8 cellular contexts compared by ENCODE assay signal in the genomic region with DNA sequence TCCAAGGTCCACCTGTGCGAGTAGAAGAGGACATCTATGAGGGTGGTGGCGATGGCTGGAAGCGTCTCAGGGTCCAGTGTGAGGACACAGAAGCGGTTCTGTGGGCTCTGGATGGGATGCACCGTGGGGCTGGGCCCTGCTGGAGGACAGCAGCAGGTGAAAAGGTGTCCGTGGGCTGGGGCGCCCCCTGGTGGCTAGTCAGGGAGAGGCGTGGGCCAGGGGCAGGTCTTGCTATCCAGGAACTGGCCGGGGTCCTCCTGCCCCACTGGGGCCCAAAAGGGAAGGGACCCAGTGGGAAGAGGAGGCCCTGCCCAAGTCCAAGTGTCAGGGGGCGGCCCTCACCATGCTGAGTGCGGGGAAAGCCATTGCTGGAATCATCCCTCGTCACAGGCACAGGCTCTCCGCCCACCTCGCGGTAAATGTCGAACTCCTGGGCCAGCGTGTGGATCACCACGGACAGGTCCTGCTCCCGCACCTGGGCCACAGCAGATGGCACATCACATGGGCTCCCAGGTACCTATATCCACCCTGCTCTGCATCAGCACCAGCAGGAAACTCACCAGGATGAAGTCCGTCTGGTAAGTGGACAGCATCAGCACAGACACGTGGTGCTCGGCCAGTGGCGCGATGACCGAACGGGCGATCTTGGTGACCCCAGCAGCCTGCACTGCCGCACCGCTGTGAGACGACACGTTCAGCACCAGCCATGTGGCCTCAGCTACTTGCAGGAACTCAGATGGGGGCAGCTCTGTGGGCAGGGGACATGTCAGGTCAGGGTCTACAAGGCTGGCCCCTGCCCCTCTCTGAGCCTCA. TPM values are rescaled to one million over a fixed set of nuclear protein-coding genes. Genes with fewer than 3 reads are reported as not detected.
DNase-seq lines count a peak whose midpoint lies in the region; ATAC-seq and TF ChIP-seq lines count a peak whose summit lies in the region.

No MANE protein-coding gene starts in this region.

- intact Hi-C loops in HCT116 (cut with micrococcal nuclease), result loop anchor here (1.0 to 5.0 kb wide), 3 partner anchors 24 to 179 kb away; a partner anchor contains a TSS
- intact Hi-C loops in heart right ventricle (cut with DNase I), result loop anchor here in 9 of 10 donors (1.0 to 10.0 kb wide), 8 partner anchors 24 to 102 kb away; a partner anchor contains a TSS
- intact Hi-C loops in spleen (cut with DNase I; ENCODE audit: low total_unique reads), result loop anchor here (5.0 to 10.0 kb wide), 2 partner anchors 100 to 182 kb away; a partner anchor contains a TSS

- H3K27ac ChIP-seq in HCT116 (ENCODE audit: low read depth, low read length) (peak overlapping the region; percentile 30; the same call in 1 of the 2 replicates), heart right ventricle (peak overlapping the region in 1 of 10 donors; percentile 98), spleen (peak overlapping the region in 2 of 8 donors; percentile 93 to 95)

- peak overlapping the region; percentile 97 for H3K4me2 ChIP-seq in HCT116 (ENCODE audit: low read length)

- peak; percentile 82 for DNase-seq in CD1c-positive myeloid dendritic cell (ENCODE audit: extremely low spot score)
- DNase-seq in HCT116 (ENCODE audit: low read depth, low spot score), result no peak
- DNase-seq in SHP77 (lab: John Stamatoyannopoulos, UW), result peak; percentile 67 to 70
- peak; percentile 88 for DNase-seq in activated gamma-delta T cell treated with Interleukin-2 at 50 U/mL for 16 hours
- peak; percentile 61 to 75 for DNase-seq in heart right ventricle
- DNase-seq in spleen, result peak; percentile 96
- no peak for DNase-seq in NCI-H1048 (lab: John Stamatoyannopoulos, UW)

- TF ChIP-seq POLR2A in HCT116 (IDR thresholded peaks at IDR 0.05; ENCODE audit: borderline replicate concordance, extremely low read depth, insufficient read depth, insufficient read length), result no peak
- no peak for TF ChIP-seq POLR2A in spleen (IDR thresholded peaks at IDR 0.05)

- H3K27me3 ChIP-seq in HCT116 (ENCODE audit: insufficient read depth, low read length), result no peaks in the 10 kb centered on the region
- no peaks in the 10 kb centered on the region for H3K27me3 ChIP-seq in heart right ventricle
- H3K27me3 ChIP-seq in spleen (replicated peaks in 1 of 7), result no peaks in the 10 kb centered on the region

- H3K4me1 ChIP-seq in HCT116 (ENCODE audit: control insufficient read depth in 1 of 2, insufficient read depth in 2 of 2, low read length in 2 of 2), result peaks cover 37 to 57% of the 10 kb centered on the region in 2 experiments
- peaks cover 16 to 58% (median 36%) of the 10 kb centered on the region in 9 donors for H3K4me1 ChIP-seq in heart right ventricle
- peaks cover 29 to 76% (median 60%) of the 10 kb centered on the region in 6 donors for H3K4me1 ChIP-seq in spleen

- CTCF ChIA-PET in HCT116 (lab: Charles Lee), result interaction anchor here (0.8 to 5.4 kb wide), 20 partner anchors 9 to 347 kb away, joined by 3 to 81 read pairs (median 7); a partner anchor contains a TSS

- no TSS peak for BruUV-seq in HCT116 (replicated peaks; lab: Mats Ljungman, UMichigan)

- POLR2A ChIA-PET in HCT116 (lab: Charles Lee), result interaction anchor here (1.1 to 1.9 kb wide), 4 partner anchors 40 to 139 kb away, joined by 6 to 10 read pairs (median 6); a partner anchor contains a TSS

- H3K9me3 ChIP-seq in HCT116 (ENCODE audit: control insufficient read depth in 1 of 2, insufficient read depth in 1 of 2, low read depth in 1 of 2, low read length in 2 of 2) (no peaks in the 10 kb centered on the region), heart right ventricle (no peaks in the 10 kb centered on the region), spleen (no peaks in the 10 kb centered on the region)

- no peaks in the 10 kb centered on the region for H4K20me1 ChIP-seq in HCT116 (ENCODE audit: insufficient read depth)

- H3K4me3 ChIP-seq in HCT116 (replicated peaks in 1 of 2; ENCODE audit: low read depth in 1 of 2, low read length in 2 of 2) (no peak overlapping the region), heart right ventricle (no peak overlapping the region), spleen (no peak overlapping the region)

- WGBS in heart right ventricle, 2 donors, result 73 to 75% methylated on average over 31 of the region's 31 CpGs
- 48 to 61% (median 52%) methylated on average over 22 to 31 of the region's 31 CpGs for WGBS in spleen, 5 donors

- ATAC-seq in HCT116 (peak; percentile 50), heart right ventricle (no peak), HG03045 (IDR thresholded peaks at IDR 0.05; ENCODE audit: unreplicated experiment) (no peak)

- TF ChIP-seq CTCF in HCT116 (IDR thresholded peaks at IDR 0.05 in 2 of 3, conservative IDR thresholded peaks at IDR 0.05 in 1 of 3; ENCODE audit: borderline replicate concordance in 1 of 3, insufficient read depth in 1 of 3, low read depth in 2 of 3, low read length in 2 of 3), result peak; percentile 92 to 96 (median 92)
- TF ChIP-seq CTCF in heart right ventricle (IDR thresholded peaks at IDR 0.05), result peak; percentile 71 to 97 (median 82)
- TF ChIP-seq CTCF in spleen (IDR thresholded peaks at IDR 0.05 in 8 of 11, conservative IDR thresholded peaks at IDR 0.05 in 3 of 11), result peak; percentile 88 to 98 (median 95)

- TF ChIP-seq RAD21 in HCT116 (IDR thresholded peaks at IDR 0.05; ENCODE audit: low read depth), result peak; percentile 93

- no peaks in the 10 kb centered on the region for H3K9me2 ChIP-seq in HCT116 (ENCODE audit: insufficient read depth)

- H3K79me2 ChIP-seq in HCT116 (ENCODE audit: insufficient read depth, low read length), result no peaks in the 10 kb centered on the region

- RAD21 ChIA-PET in HCT116 (lab: Charles Lee; ENCODE audit: low non-redundant PET in 1 of 2, low total read pairs in 2 of 2, uncharacterized antibody in 2 of 2, unreplicated experiment in 2 of 2), result interaction anchor here (1.3 to 2.0 kb wide), 7 partner anchors 34 to 179 kb away, joined by 3 to 21 read pairs (median 6); a partner anchor contains a TSS

- H3K9ac ChIP-seq in HCT116 (ENCODE audit: low read length), result no peak overlapping the region

- H2AFZ ChIP-seq in HCT116 (ENCODE audit: low read depth, low read length, poor library complexity, severe bottlenecking), result no peak overlapping the region

- H3K36me3 ChIP-seq in HCT116 (ENCODE audit: control insufficient read depth in 1 of 2, insufficient read depth in 2 of 2, low read length in 2 of 2) (no peaks in the 10 kb centered on the region; a peak in 1 of 4 replicates), heart right ventricle (peaks cover 0 to 36% (median 15%) of the 10 kb centered on the region in 9 donors), spleen (peaks cover 0 to 41% (median 12%) of the 10 kb centered on the region in 6 donors)

TF ChIP-seq in HCT116, 20 proteins besides CTCF, POLR2A, EP300 and RAD21 (continues in another document):
- no peak for TF ChIP-seq CEBPB (IDR thresholded peaks at IDR 0.05; ENCODE audit: low read depth)
- TF ChIP-seq, protein P1, sequence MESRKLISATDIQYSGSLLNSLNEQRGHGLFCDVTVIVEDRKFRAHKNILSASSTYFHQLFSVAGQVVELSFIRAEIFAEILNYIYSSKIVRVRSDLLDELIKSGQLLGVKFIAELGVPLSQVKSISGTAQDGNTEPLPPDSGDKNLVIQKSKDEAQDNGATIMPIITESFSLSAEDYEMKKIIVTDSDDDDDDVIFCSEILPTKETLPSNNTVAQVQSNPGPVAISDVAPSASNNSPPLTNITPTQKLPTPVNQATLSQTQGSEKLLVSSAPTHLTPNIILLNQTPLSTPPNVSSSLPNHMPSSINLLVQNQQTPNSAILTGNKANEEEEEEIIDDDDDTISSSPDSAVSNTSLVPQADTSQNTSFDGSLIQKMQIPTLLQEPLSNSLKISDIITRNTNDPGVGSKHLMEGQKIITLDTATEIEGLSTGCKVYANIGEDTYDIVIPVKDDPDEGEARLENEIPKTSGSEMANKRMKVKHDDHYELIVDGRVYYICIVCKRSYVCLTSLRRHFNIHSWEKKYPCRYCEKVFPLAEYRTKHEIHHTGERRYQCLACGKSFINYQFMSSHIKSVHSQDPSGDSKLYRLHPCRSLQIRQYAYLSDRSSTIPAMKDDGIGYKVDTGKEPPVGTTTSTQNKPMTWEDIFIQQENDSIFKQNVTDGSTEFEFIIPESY (IDR thresholded peaks at IDR 0.05; ENCODE audit: extremely low read depth, insufficient replicate concordance, low read length), result no peak
- no peak; the same call in 1 of the 2 replicates for TF ChIP-seq ZFX (IDR thresholded peaks at IDR 0.05)
- TF ChIP-seq TCF7L2 (IDR thresholded peaks at IDR 0.05; ENCODE audit: borderline replicate concordance, extremely low read depth, insufficient read depth, insufficient read length), result no peak
- no peak for TF ChIP-seq YY1 (IDR thresholded peaks at IDR 0.05; ENCODE audit: extremely low read depth, insufficient replicate concordance, low read depth, low read length)
- TF ChIP-seq EZH2 (IDR thresholded peaks at IDR 0.05), result no peak
- TF ChIP-seq ZNF274 (IDR thresholded peaks at IDR 0.05; ENCODE audit: low read depth, low read length), result no peak
- TF ChIP-seq, protein P2, sequence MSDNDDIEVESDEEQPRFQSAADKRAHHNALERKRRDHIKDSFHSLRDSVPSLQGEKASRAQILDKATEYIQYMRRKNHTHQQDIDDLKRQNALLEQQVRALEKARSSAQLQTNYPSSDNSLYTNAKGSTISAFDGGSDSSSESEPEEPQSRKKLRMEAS (IDR thresholded peaks at IDR 0.05), result no peak
- TF ChIP-seq EGR1 (IDR thresholded peaks at IDR 0.05; ENCODE audit: low read depth), result no peak

RNA-seq across cellular contexts. Expression of a gene that starts 2.3 kb away (rescaled TPM):
- 6.5 TPM for total RNA-seq in HCT116 (2021; ENCODE audit: unreplicated experiment)
- polyA plus RNA-seq in HCT116 (2012), result 5.2 and 5.6 TPM in 2 replicates
- 1 to 10 TPM; 2.8 to 7.9 (median 5.4) TPM for total RNA-seq in heart right ventricle
- 10 to 100 TPM; 13.9 to 14.7 TPM for polyA plus RNA-seq in heart right ventricle
- 10 to 100 TPM in 5 of 7 donors, 1 to 10 TPM in 2; 7.4 to 18.9 (median 14.6) TPM for total RNA-seq in spleen
- polyA plus RNA-seq in spleen, result 10 to 100 TPM in 2 of 3 donors, 1 to 10 TPM in 1; 5.6 to 12.8 (median 12.0) TPM

RNA-seq across cellular contexts. Expression of a gene that starts 20.4 kb away (rescaled TPM):
- not detected for total RNA-seq in HCT116 (2021; ENCODE audit: unreplicated experiment)
- polyA plus RNA-seq in HCT116 (2012), result 0.04 and 0.05 TPM in 2 replicates
- 1 to 10 TPM in 1 of 10 donors, under 1 TPM in 7, not detected in 2; 0.20 to 2.8 (median 0.44) TPM for total RNA-seq in heart right ventricle
- polyA plus RNA-seq in heart right ventricle, result under 1 TPM in 1 of 2 donors, not detected in 1; 0.22 TPM
- 10 to 100 TPM in 2 of 7 donors, 1 to 10 TPM in 5; 2.1 to 16.8 (median 4.5) TPM for total RNA-seq in spleen
- polyA plus RNA-seq in spleen, result 1 to 10 TPM; 1.2 to 2.1 (median 1.7) TPM

RNA-seq across cellular contexts. Expression of a gene that starts 39.7 kb away (rescaled TPM):
- 18.6 TPM for total RNA-seq in HCT116 (2021; ENCODE audit: unreplicated experiment)
- 20.1 and 20.7 TPM in 2 replicates for polyA plus RNA-seq in HCT116 (2012)
- total RNA-seq in heart right ventricle, result 1 to 10 TPM; 3.2 to 7.5 (median 5.6) TPM
- polyA plus RNA-seq in heart right ventricle, result 1 to 10 TPM; 6.9 to 9.5 TPM
- total RNA-seq in spleen, result 10 to 100 TPM; 26.8 to 46.4 (median 34.3) TPM
- 10 to 100 TPM; 21.1 to 37.4 (median 22.1) TPM for polyA plus RNA-seq in spleen

RNA-seq across cellular contexts. Expression of a gene that starts 40.5 kb away (rescaled TPM):
- total RNA-seq in HCT116 (2021; ENCODE audit: unreplicated experiment) (75.4 TPM), heart right ventricle (1 to 10 TPM in 3 of 10 donors, under 1 TPM in 7; 0.17 to 8.8 (median 0.55) TPM), spleen (1 to 10 TPM in 3 of 7 donors, under 1 TPM in 2, not detected in 2; 0.32 to 3.2 (median 2.3) TPM)
- 105 and 129 TPM in 2 replicates for polyA plus RNA-seq in HCT116 (2012)
- polyA plus RNA-seq in heart right ventricle (under 1 TPM; 0.45 to 0.51 TPM), spleen (under 1 TPM; 0.21 to 0.77 (median 0.24) TPM)

Comparison
In these comparisons a context has a peak if more than half of its experiments do, and no peak if none do; other contexts are left out.
1. DNase-seq: peak in CD1c-positive myeloid dendritic cell (single experiment), SHP77 (2 of 2), activated gamma-delta T cell treated with Interleukin-2 at 50 U/mL for 16 hours (single experiment), heart right ventricle (2 of 2) and spleen (single experiment); none in HCT116 (single experiment) and NCI-H1048 (single experiment).
2. Peak in every context shown above with its lines, with median percentiles within 50 percentile points of each other: CTCF ChIP-seq.